Comparison of ENCODE assay signal across 23 cellular contexts in the genomic region with DNA sequence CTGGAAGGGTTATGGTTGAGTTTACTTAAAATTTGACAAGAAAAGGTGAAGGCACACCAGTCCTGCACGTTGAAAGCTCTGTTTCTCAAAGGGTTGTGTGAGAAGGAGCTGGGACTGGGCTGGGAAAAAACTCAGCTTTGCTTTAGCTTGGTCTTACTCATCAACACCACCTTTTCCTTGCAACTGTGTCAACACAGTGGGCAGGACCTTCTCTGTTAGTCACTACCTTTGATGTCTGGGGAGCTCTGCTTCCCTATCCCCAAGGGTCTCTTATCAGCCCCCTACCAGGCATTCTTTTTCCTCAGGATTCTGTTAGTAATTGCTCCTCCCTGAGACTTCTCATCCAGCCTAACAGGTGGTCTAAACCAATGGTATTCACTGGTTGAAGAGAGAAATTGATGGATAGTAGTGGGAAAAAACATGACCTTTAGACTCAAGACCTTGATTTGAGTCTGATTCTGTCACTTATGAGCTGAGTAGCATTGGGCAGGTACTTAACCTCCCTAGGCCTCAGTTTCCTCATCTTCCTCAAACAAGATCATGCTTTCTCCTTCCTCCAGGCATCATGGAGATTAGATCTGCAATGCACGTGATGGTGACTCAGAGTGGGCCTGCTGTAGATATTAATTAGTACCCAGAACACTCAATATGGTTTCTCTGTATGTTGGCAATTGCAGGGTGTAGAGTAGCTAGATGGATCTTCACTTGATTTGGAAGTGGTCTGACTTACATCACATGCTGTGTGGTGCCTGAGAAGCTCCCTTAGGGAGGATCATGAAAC. TPM values are rescaled to one million over a fixed set of nuclear protein-coding genes. Genes with fewer than 3 reads are reported as not detected.
DNase-seq lines count a peak whose midpoint lies in the region; ATAC-seq, FAIRE-seq and TF ChIP-seq lines count a peak whose summit lies in the region.
"Had no signal": no experiment of that assay in that cellular context is flagged by ENCODE, and none has a peak within 500 bp of the region (broad histone marks: within the 10 kb centered on the region; RNA-seq: fewer than 3 reads in every experiment).

No MANE protein-coding gene starts in this region.

- H3K36me3 Mint-ChIP-seq in T-helper 17 cell (ENCODE audit: low read depth) (no peaks in the 10 kb centered on the region), natural killer cell (no peaks in the 10 kb centered on the region)
- H3K36me3 Mint-ChIP-seq: CD4-positive, alpha-beta memory T cell had no signal

- H3K27me3 Mint-ChIP-seq in T-helper 17 cell (no peaks in the 10 kb centered on the region), natural killer cell (ENCODE audit: low read depth in 2 of 2) (peaks cover 6 to 7% of the 10 kb centered on the region in 2 donors)

- no peaks in the 10 kb centered on the region for H3K9me3 Mint-ChIP-seq in natural killer cell

- ATAC-seq in pancreas, result peak in 3 of 4 donors; percentile 39 to 44 (median 43)
- no peak for ATAC-seq in T-helper 17 cell
- no peak for ATAC-seq in natural killer cell
- no peak for ATAC-seq in left lobe of liver
- ATAC-seq: HCT116 had no signal

- H3K4me1 ChIP-seq in HUES48 (ENCODE audit: control insufficient read depth, insufficient read depth, low read length) (peaks cover 4% of the 10 kb centered on the region; the same call in 1 of the 2 replicates), pancreas (no peaks in the 10 kb centered on the region)

- H3K4me3 Mint-ChIP-seq in T-helper 17 cell (no peak overlapping the region), natural killer cell (no peak overlapping the region)
- H3K4me3 Mint-ChIP-seq: CD4-positive, alpha-beta memory T cell had no signal

- WGBS in pancreas, 2 donors, result 66% methylated on average over 2 of the region's 2 CpGs

- H3K4me3 ChIP-seq in HUES48 (ENCODE audit: low read depth, low read length) (no peak overlapping the region), bronchial epithelial cell (ENCODE audit: low read depth, low read length) (no peak overlapping the region), pancreas (no peak overlapping the region)
- H3K4me3 ChIP-seq: BLaER1 had no signal

- peak overlapping the region; percentile 68 for H3K27ac ChIP-seq in HUES48 (ENCODE audit: low read depth, low read length)
- no peak overlapping the region for H3K27ac ChIP-seq in pancreas
- H3K27ac ChIP-seq: BLaER1 had no signal

- peak; percentile 30 for DNase-seq in Daoy (ENCODE audit: low read depth)
- peak; percentile 86 for DNase-seq in bronchial epithelial cell (ENCODE audit: low read depth)
- no peak for DNase-seq in pancreas
- DNase-seq in T-helper 17 cell, result no peak
- DNase-seq in natural killer cell, result no peak
- no peak for DNase-seq in left lobe of liver (ENCODE audit: low spot score)
- DNase-seq: ACHN; CD4-positive, alpha-beta memory T cell; DMS 273 treated with DMSO at 0.1 percent for 48 hours; KG1; NCI-H1105; NCI-H2029 treated with DMSO at 0.1 percent for 48 hours; NCI-H226; NCI-H524 treated with DMSO at 0.1 percent for 48 hours; Right ventricle myocardium superior had no signal

- intact Hi-C loops in pancreas (cut with DNase I), result no loop called here
- intact Hi-C loops in natural killer cell (cut with micrococcal nuclease), result no loop called here

- H3K9me3 ChIP-seq in HUES48 (ENCODE audit: control insufficient read depth, insufficient read depth, low read length), result no peaks in the 10 kb centered on the region
- H3K9me3 ChIP-seq in pancreas, result no peaks in the 10 kb centered on the region
- no peaks in the 10 kb centered on the region for H3K9me3 ChIP-seq in T-helper 17 cell (ENCODE audit: control insufficient read depth, low read length, poor library complexity, severe bottlenecking)
- H3K9me3 ChIP-seq: BLaER1, Caco-2 had no signal

- H3K27me3 ChIP-seq in HUES48 (ENCODE audit: control insufficient read depth, insufficient read depth, low read length) (peaks cover 31% of the 10 kb centered on the region), bronchial epithelial cell (ENCODE audit: control insufficient read depth, insufficient read depth, low read length) (no peaks in the 10 kb centered on the region), pancreas (no peaks in the 10 kb centered on the region)
- H3K27me3 ChIP-seq: BLaER1 had no signal

- no peak for FAIRE-seq in bronchial epithelial cell (lab: Jason Lieb, UNC)
- FAIRE-seq in pancreas (lab: Jason Lieb, UNC), result no peak
- FAIRE-seq: G401.6, H1 had no signal

- H3K9ac ChIP-seq in HUES48 (ENCODE audit: low read depth, low read length), result no peak overlapping the region
- H3K9ac ChIP-seq: BLaER1 had no signal

- no peaks in the 10 kb centered on the region for H3K4me1 Mint-ChIP-seq in T-helper 17 cell
- no peaks in the 10 kb centered on the region for H3K4me1 Mint-ChIP-seq in natural killer cell
- H3K4me1 Mint-ChIP-seq: CD4-positive, alpha-beta memory T cell had no signal

- H3K27ac Mint-ChIP-seq in T-helper 17 cell, result no peak overlapping the region
- H3K27ac Mint-ChIP-seq in natural killer cell, result no peak overlapping the region
- H3K27ac Mint-ChIP-seq: CD4-positive, alpha-beta memory T cell had no signal

- H3K36me3 ChIP-seq in HUES48 (ENCODE audit: control insufficient read depth, insufficient read depth, low read length) (no peaks in the 10 kb centered on the region), bronchial epithelial cell (ENCODE audit: control insufficient read depth, insufficient read depth, low read length) (no peaks in the 10 kb centered on the region), pancreas (no peaks in the 10 kb centered on the region)
- H3K36me3 ChIP-seq: BLaER1 had no signal

- TF ChIP-seq CTCF in bronchial epithelial cell (IDR thresholded peaks at IDR 0.05; ENCODE audit: insufficient read depth, low read length, severe bottlenecking) (no peak), pancreas (IDR thresholded peaks at IDR 0.05) (no peak), natural killer cell (IDR thresholded peaks at IDR 0.05) (no peak)

RNA-seq across cellular contexts. Expression of a gene that starts 17.2 kb away (rescaled TPM):
- total RNA-seq in Daoy (2014; rRNA removed; shearing (Covaris generic)), result 0.33 and 0.57 TPM in 2 replicates
- total RNA-seq in bronchial epithelial cell (5.1 and 6.8 TPM in 2 replicates), pancreas (10 to 100 TPM; 14.2 to 30.1 (median 18.3) TPM), T-helper 17 cell (not detected), natural killer cell (not detected), left lobe of liver (18.9 TPM)
- polyA plus RNA-seq in pancreas, result 10 to 100 TPM; 15.6 to 30.4 TPM
- total RNA-seq: CD4-positive, alpha-beta memory T cell; H1; OCI-LY7; Right ventricle myocardium superior; SK-MEL-5 had no signal
- polyA plus RNA-seq: CD4-positive, alpha-beta memory T cell; H1 had no signal

Comparison
In these comparisons a context has a peak if more than half of its experiments do, and no peak if none do; other contexts are left out.
1. DNase-seq: peak in Daoy (single experiment) and bronchial epithelial cell (single experiment); none in pancreas (0 of 6), T-helper 17 cell (0 of 3), natural killer cell (single experiment) and left lobe of liver (single experiment).
2. ATAC-seq: peak in pancreas (3 of 4); none in T-helper 17 cell (single experiment), natural killer cell (0 of 3) and left lobe of liver (single experiment).